ENCODE assay signal across 8 cellular contexts in the genomic region with DNA sequence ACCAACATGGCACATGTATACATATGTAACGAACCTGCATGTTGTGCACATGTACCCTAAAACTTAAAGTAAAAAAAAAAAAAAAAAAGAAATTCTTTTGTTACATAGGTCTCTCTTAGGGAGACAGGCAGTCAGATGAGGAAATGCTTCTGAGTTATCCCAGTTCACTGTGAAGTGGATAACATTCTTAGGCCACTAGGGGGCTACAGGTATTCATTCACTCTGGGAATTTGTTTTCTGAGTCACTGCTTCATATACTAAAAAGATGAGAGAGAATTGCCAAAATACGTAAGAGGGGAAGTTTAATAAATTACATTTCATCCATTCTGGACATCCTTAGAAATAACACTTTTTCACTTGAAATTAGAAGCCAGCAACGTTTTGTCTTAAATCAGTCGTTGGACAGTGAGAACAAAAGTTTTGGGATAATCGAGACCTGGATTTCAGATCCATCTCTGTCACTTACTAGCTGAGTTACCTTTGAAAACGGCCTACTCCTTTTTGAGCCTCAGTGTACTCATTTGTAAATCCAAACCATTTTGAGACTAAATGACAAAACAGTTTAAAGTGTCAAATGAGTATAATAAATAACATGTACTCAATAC.
A peak's percentile ranks its signal among the peaks of the same experiment; 100 is the strongest.
DNase-seq lines count a peak whose midpoint lies in the region; ATAC-seq and TF ChIP-seq lines count a peak whose summit lies in the region.

No MANE protein-coding gene starts in this region.

- H3K36me3 ChIP-seq in SJCRH30: no peaks in the 10 kb centered on the region

- no peak overlapping the region for H3K27ac Mint-ChIP-seq in stimulated activated naive B cell treated with anti-CD40 and anti-IgM and Interleukin-4, amounts not matched to agents 10 μg/mL and 1 μg/mL and 100 μg/mL, for 72 hours

- peaks cover 9 to 15% of the 10 kb centered on the region in 2 donors for H3K9me3 Mint-ChIP-seq in stimulated activated naive B cell treated with anti-CD40 and anti-IgM and Interleukin-4, amounts not matched to agents 10 μg/mL and 1 μg/mL and 100 μg/mL, for 72 hours

- H3K36me3 Mint-ChIP-seq in stimulated activated naive B cell treated with anti-CD40 and anti-IgM and Interleukin-4, amounts not matched to agents 10 μg/mL and 1 μg/mL and 100 μg/mL, for 72 hours: no peaks in the 10 kb centered on the region

- no peak overlapping the region for H3K4me3 Mint-ChIP-seq in stimulated activated naive B cell treated with anti-CD40 and anti-IgM and Interleukin-4, amounts not matched to agents 10 μg/mL and 1 μg/mL and 100 μg/mL, for 72 hours

- H3K27ac ChIP-seq in SJCRH30: no peak overlapping the region

- H3K27me3 ChIP-seq in SJCRH30: no peaks in the 10 kb centered on the region

- DNase-seq in AML-193 (lab: John Stamatoyannopoulos, UW) (peak; percentile 63 to 80), HS-27A (ENCODE audit: low read depth) (peak; percentile 52), SJCRH30 (peak; percentile 2 to 55), fibroblast of the aortic adventitia (ENCODE audit: low read depth) (peak; percentile 78), nucleus accumbens (lab: John Stamatoyannopoulos, UW) (no peak)
- no peak for DNase-seq in stimulated activated naive B cell treated with anti-CD40 and anti-IgM and Interleukin-4, amounts not matched to agents 10 μg/mL and 1 μg/mL and 100 μg/mL, for 72 hours
- DNase-seq in activated naive CD4-positive, alpha-beta T cell treated with Interleukin-2 at 50 U/mL for 16 hours: no peak

- H3K4me1 Mint-ChIP-seq in stimulated activated naive B cell treated with anti-CD40 and anti-IgM and Interleukin-4, amounts not matched to agents 10 μg/mL and 1 μg/mL and 100 μg/mL, for 72 hours: peaks cover 0 to 2% of the 10 kb centered on the region in 2 donors

- H3K9me3 ChIP-seq in SJCRH30 (replicated peaks): no peaks in the 10 kb centered on the region

- peak; percentile 84 for ATAC-seq in GM18870 (IDR thresholded peaks at IDR 0.05; ENCODE audit: unreplicated experiment)
- ATAC-seq in stimulated activated naive B cell treated with anti-CD40 and anti-IgM and Interleukin-4, amounts not matched to agents 10 μg/mL and 1 μg/mL and 100 μg/mL, for 72 hours (replicated peaks): peak; percentile 61 to 73

- H3K4me1 ChIP-seq in SJCRH30: no peaks in the 10 kb centered on the region

- peak; percentile 73 for TF ChIP-seq CTCF in fibroblast of the aortic adventitia (IDR thresholded peaks at IDR 0.05; ENCODE audit: insufficient read depth, low read length)

- peaks cover 0 to 4% of the 10 kb centered on the region in 2 donors for H3K27me3 Mint-ChIP-seq in stimulated activated naive B cell treated with anti-CD40 and anti-IgM and Interleukin-4, amounts not matched to agents 10 μg/mL and 1 μg/mL and 100 μg/mL, for 72 hours

- H3K4me3 ChIP-seq in SJCRH30: no peak overlapping the region
- H3K4me3 ChIP-seq in fibroblast of the aortic adventitia (ENCODE audit: low read depth, low read length): no peak overlapping the region

Comparison
In these comparisons a context has a peak if more than half of its experiments do, and no peak if none do; other contexts are left out.
1. DNase-seq: peak in AML-193 (2 of 2), HS-27A (single experiment), SJCRH30 (2 of 2) and fibroblast of the aortic adventitia (single experiment); none in stimulated activated naive B cell treated with anti-CD40 and anti-IgM and Interleukin-4, amounts not matched to agents 10 μg/mL and 1 μg/mL and 100 μg/mL, for 72 hours (single experiment), nucleus accumbens (0 of 56) and activated naive CD4-positive, alpha-beta T cell treated with Interleukin-2 at 50 U/mL for 16 hours (single experiment).